ENCODE assay signal across 17 cellular contexts in genomic region chr14:50937800-50938199, GRCh38. TPM values are rescaled to one million over a fixed set of nuclear protein-coding genes. Genes with fewer than 3 reads are reported as not detected.
DNase-seq lines count a peak whose midpoint lies in the region; ATAC-seq, FAIRE-seq and TF ChIP-seq lines count a peak whose summit lies in the region.
"Had no signal": no experiment of that assay in that cellular context is flagged by ENCODE, and none has a peak within 500 bp of the region (broad histone marks: within the 10 kb centered on the region; RNA-seq: fewer than 3 reads in every experiment).

No MANE protein-coding gene starts in this region.

- no peaks in the 10 kb centered on the region for H3K36me3 Mint-ChIP-seq in stimulated activated effector memory CD8-positive, alpha-beta T cell treated with anti-CD3 and anti-CD28 coated beads, Interleukin-12 subunit alpha, Interleukin-12 subunit beta, amount 100 ng/mL, for 72 hours

- no peak for TF ChIP-seq POLR2A in A549 (IDR thresholded peaks at IDR 0.05; ENCODE audit: low read length)
- TF ChIP-seq POLR2A in vagina (IDR thresholded peaks at IDR 0.05): no peak

- H3K27ac ChIP-seq in A549 (0 out of 6 replicates have a peak overlapping the region, but pooled peaks of 1 of the 2 experiments have one; percentile 6), OCI-LY1 (ENCODE audit: low read depth, low read length, poor library complexity, severe bottlenecking) (peak overlapping the region; percentile 62), caudate nucleus (ENCODE audit: low read depth, low read length) (peak overlapping the region; percentile 7), neutrophil (peak overlapping the region; percentile 86), neuronal stem cell (replicated peaks; ENCODE audit: low read length) (no peak overlapping the region), vagina (no peak overlapping the region)
- H3K27ac ChIP-seq: C4-2B had no signal

- H3K27me3 ChIP-seq in OCI-LY1 (ENCODE audit: insufficient read depth, low read length) (no peaks in the 10 kb centered on the region), neutrophil (no peaks in the 10 kb centered on the region), neuronal stem cell (ENCODE audit: control insufficient read depth in 3 of 3, insufficient read depth in 3 of 3, low read depth in 1 of 3, low read length in 3 of 3) (no peaks in the 10 kb centered on the region), vagina (no peaks in the 10 kb centered on the region)

- H2BK5ac ChIP-seq in neuronal stem cell (ENCODE audit: low read length): no peak overlapping the region

- H2BK12ac ChIP-seq in neuronal stem cell (ENCODE audit: low read length): no peak overlapping the region

- WGBS in A549 (ENCODE audit: missing lambda C conversion rate): 75% methylated on average over 4 of the region's 4 CpGs
- no CpG with 5 or more reads among the region's 4 CpGs for WGBS in neuronal stem cell (ENCODE audit: extremely low coverage in 2 of 2, insufficient read length in 2 of 2, insufficient replicate concordance in 1 of 2), 2 donors

- DNase-seq in A549 (ENCODE audit: low read depth in 1 of 2, low spot score in 1 of 2) (no peak), caudate nucleus (lab: John Stamatoyannopoulos, UW) (no peak), neuronal stem cell (ENCODE audit: low spot score) (no peak), vagina (ENCODE audit: extremely low spot score in 2 of 2) (no peak)
- no peak for DNase-seq in stimulated activated effector memory CD8-positive, alpha-beta T cell treated with anti-CD3 and anti-CD28 coated beads, Interleukin-12 subunit alpha, Interleukin-12 subunit beta, amount 100 ng/mL, for 72 hours (ENCODE audit: low spot score in 2 of 2)
- DNase-seq: 8988T, Caco-2, DMS53, H7, NCI-H1092, NCI-H1694 treated with DMSO at 0.1 percent for 48 hours, NCI-H446 had no signal

- H3K23ac ChIP-seq in neuronal stem cell (ENCODE audit: low read depth, low read length, poor library complexity): no peak overlapping the region

- no peaks in the 10 kb centered on the region for H3K4me1 Mint-ChIP-seq in stimulated activated effector memory CD8-positive, alpha-beta T cell treated with anti-CD3 and anti-CD28 coated beads, Interleukin-12 subunit alpha, Interleukin-12 subunit beta, amount 100 ng/mL, for 72 hours

- H3K9me3 ChIP-seq in A549: no peaks in the 10 kb centered on the region
- H3K9me3 ChIP-seq in OCI-LY1 (ENCODE audit: low read length): no peaks in the 10 kb centered on the region
- no peaks in the 10 kb centered on the region for H3K9me3 ChIP-seq in neutrophil
- H3K9me3 ChIP-seq in neuronal stem cell (replicated peaks in 1 of 2; ENCODE audit: control insufficient read depth in 2 of 2, insufficient read depth in 1 of 2, low read depth in 1 of 2, low read length in 2 of 2): no peaks in the 10 kb centered on the region
- H3K9me3 ChIP-seq in vagina: no peaks in the 10 kb centered on the region
- H3K9me3 ChIP-seq: Caco-2 had no signal

- no peak overlapping the region for H3K18ac ChIP-seq in neuronal stem cell (ENCODE audit: low read length)

- H2AK5ac ChIP-seq in neuronal stem cell (ENCODE audit: low read depth, low read length): no peak overlapping the region

- H3K9me3 Mint-ChIP-seq in stimulated activated effector memory CD8-positive, alpha-beta T cell treated with anti-CD3 and anti-CD28 coated beads, Interleukin-12 subunit alpha, Interleukin-12 subunit beta, amount 100 ng/mL, for 72 hours: no peaks in the 10 kb centered on the region

- intact Hi-C loops in vagina (cut with DNase I): no loop called here

- 0 out of 2 replicates have a peak, but pooled peaks cover 3% of the 10 kb centered on the region for H3K36me3 ChIP-seq in OCI-LY1 (ENCODE audit: insufficient read depth, low read length)
- peaks cover 67% of the 10 kb centered on the region for H3K36me3 ChIP-seq in neutrophil
- peaks cover 0 to 5% of the 10 kb centered on the region in 2 donors for H3K36me3 ChIP-seq in neuronal stem cell (replicated peaks in 1 of 2; ENCODE audit: control insufficient read depth in 2 of 2, insufficient read depth in 2 of 2, low read length in 2 of 2)
- peaks cover 0 to 8% of the 10 kb centered on the region in 2 donors for H3K36me3 ChIP-seq in vagina

- H3K4me2 ChIP-seq in A549 (peak overlapping the region; percentile 19; the same call in 1 of the 3 replicates), OCI-LY1 (ENCODE audit: low read length) (no peak overlapping the region), neuronal stem cell (ENCODE audit: insufficient read depth, low read length, poor library complexity, severe bottlenecking) (no peak overlapping the region)

- CTCF ChIA-PET in A549 (lab: Yijun Ruan, JAX): interaction anchor here (1.5 kb wide), 1 partner anchor 16 kb away, joined by 4 read pairs; no protein-coding TSS in a partner anchor

- H4K20me1 ChIP-seq in OCI-LY1 (ENCODE audit: insufficient read depth, low read length): no peaks in the 10 kb centered on the region

- POLR2A ChIA-PET in A549 (lab: Yijun Ruan, JAX): no interaction called here

- no peak for ATAC-seq in A549
- ATAC-seq in GM19351 (IDR thresholded peaks at IDR 0.05; ENCODE audit: unreplicated experiment): no peak
- ATAC-seq in stimulated activated effector memory CD8-positive, alpha-beta T cell treated with anti-CD3 and anti-CD28 coated beads, Interleukin-12 subunit alpha, Interleukin-12 subunit beta, amount 100 ng/mL, for 72 hours: no peak

- H3K9me2 ChIP-seq in OCI-LY1 (ENCODE audit: low read depth, low read length): no peaks in the 10 kb centered on the region

- H2BK15ac ChIP-seq in neuronal stem cell (ENCODE audit: low read length): no peak overlapping the region

- no peak overlapping the region for H4K91ac ChIP-seq in neuronal stem cell (ENCODE audit: low read depth, low read length, poor library complexity)

- no peak overlapping the region for H3K27ac Mint-ChIP-seq in stimulated activated effector memory CD8-positive, alpha-beta T cell treated with anti-CD3 and anti-CD28 coated beads, Interleukin-12 subunit alpha, Interleukin-12 subunit beta, amount 100 ng/mL, for 72 hours

- H3K4me3 Mint-ChIP-seq in stimulated activated effector memory CD8-positive, alpha-beta T cell treated with anti-CD3 and anti-CD28 coated beads, Interleukin-12 subunit alpha, Interleukin-12 subunit beta, amount 100 ng/mL, for 72 hours: no peak overlapping the region

- peaks cover 22% of the 10 kb centered on the region for H3K4me1 ChIP-seq in A549
- peaks cover 23% of the 10 kb centered on the region for H3K4me1 ChIP-seq in OCI-LY1 (ENCODE audit: insufficient read depth, low read length, severe bottlenecking)
- H3K4me1 ChIP-seq in neutrophil (ENCODE audit: control insufficient read depth in 1 of 2, insufficient read depth in 1 of 2, low read depth in 1 of 2, low read length in 1 of 2): peaks cover 95 to 100% of the 10 kb centered on the region in 2 experiments
- no peaks in the 10 kb centered on the region for H3K4me1 ChIP-seq in neuronal stem cell (ENCODE audit: control insufficient read depth in 2 of 2, insufficient read depth in 1 of 2, low read depth in 1 of 2, low read length in 2 of 2)
- peaks cover under 1% of the 10 kb centered on the region for H3K4me1 ChIP-seq in vagina

- H2AFZ ChIP-seq in OCI-LY1 (ENCODE audit: low read length) (no peak overlapping the region), neuronal stem cell (ENCODE audit: low read length) (no peak overlapping the region)

- no peak overlapping the region for H2BK120ac ChIP-seq in neuronal stem cell (ENCODE audit: low read depth, low read length)

- TF ChIP-seq RAD21 in A549 (conservative IDR thresholded peaks at IDR 0.05 in 1 of 2, IDR thresholded peaks at IDR 0.05 in 1 of 2): no peak

- no peak overlapping the region for H3K4ac ChIP-seq in neuronal stem cell (ENCODE audit: low read length)

- H3F3A ChIP-seq in OCI-LY1 (ENCODE audit: insufficient read depth, low read length): no peaks in the 10 kb centered on the region

- H3K4me3 ChIP-seq in A549 (no peak overlapping the region), OCI-LY1 (ENCODE audit: low read depth, low read length, poor library complexity, severe bottlenecking) (no peak overlapping the region), neutrophil (ENCODE audit: low read depth in 1 of 2, low read length in 1 of 2) (peak overlapping the region; percentile 51 to 99), neuronal stem cell (ENCODE audit: low read length in 2 of 2) (no peak overlapping the region), vagina (no peak overlapping the region)

- no peaks in the 10 kb centered on the region for H3K79me2 ChIP-seq in OCI-LY1 (ENCODE audit: insufficient read depth, low read length)

- no peak overlapping the region for H3K14ac ChIP-seq in neuronal stem cell (ENCODE audit: low read length)

- TF ChIP-seq CTCF in A549 (IDR thresholded peaks at IDR 0.05): no peak
- no peak for TF ChIP-seq CTCF in OCI-LY1 (IDR thresholded peaks at IDR 0.05; ENCODE audit: low read length)
- TF ChIP-seq CTCF in neutrophil (IDR thresholded peaks at IDR 0.05): no peak
- no peak for TF ChIP-seq CTCF in vagina (IDR thresholded peaks at IDR 0.05)

- no peak for TF ChIP-seq EP300 in A549 (IDR thresholded peaks at IDR 0.05)

- no peaks in the 10 kb centered on the region for H3K79me1 ChIP-seq in neuronal stem cell (ENCODE audit: low read depth, low read length)

- H4K8ac ChIP-seq in neuronal stem cell (ENCODE audit: low read depth, low read length): no peak overlapping the region

- no peak overlapping the region for H3K9ac ChIP-seq in OCI-LY1 (ENCODE audit: low read length)
- H3K9ac ChIP-seq in neuronal stem cell (ENCODE audit: low read depth, low read length, poor library complexity): no peak overlapping the region

- FAIRE-seq in A549 (lab: Jason Lieb, UNC): no peak
- FAIRE-seq: RCC 7860 had no signal

TF ChIP-seq in A549, 52 proteins besides CTCF, POLR2A, EP300 and RAD21 (continues in another document):
- TF ChIP-seq FOXS1 (CRISPR knock-in tag; IDR thresholded peaks at IDR 0.05) (0 out of 2 replicates have a peak, but pooled peaks have one; percentile 14), HOXB5 (CRISPR knock-in tag; IDR thresholded peaks at IDR 0.05) (0 out of 2 replicates have a peak, but pooled peaks have one; percentile 59), ZNF302 (CRISPR knock-in tag; IDR thresholded peaks at IDR 0.05) (0 out of 2 replicates have a peak, but pooled peaks have one; percentile 48)
- TF ChIP-seq, protein P1, sequence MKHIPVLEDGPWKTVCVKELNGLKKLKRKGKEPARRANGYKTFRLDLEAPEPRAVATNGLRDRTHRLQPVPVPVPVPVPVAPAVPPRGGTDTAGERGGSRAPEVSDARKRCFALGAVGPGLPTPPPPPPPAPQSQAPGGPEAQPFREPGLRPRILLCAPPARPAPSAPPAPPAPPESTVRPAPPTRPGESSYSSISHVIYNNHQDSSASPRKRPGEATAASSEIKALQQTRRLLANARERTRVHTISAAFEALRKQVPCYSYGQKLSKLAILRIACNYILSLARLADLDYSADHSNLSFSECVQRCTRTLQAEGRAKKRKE (CRISPR knock-in tag; IDR thresholded peaks at IDR 0.05; ENCODE audit: low read depth): peak; percentile 89; the same call in 1 of the 2 replicates

RNA-seq across cellular contexts. Expression of gene PYGL, which starts 6.5 kb away (rescaled TPM):
- 119 and 122 TPM in 2 replicates for polyA plus RNA-seq in A549 (2011; rRNA removed)
- 85.1 and 98.4 TPM in 2 replicates for polyA plus RNA-seq in A549 (2012; cell fraction: cytosol; rRNA removed)
- 70.7 and 72.6 TPM in 2 replicates for polyA plus RNA-seq in A549 (2012; cell fraction: nucleus; rRNA removed)
- polyA plus RNA-seq in A549 (2017; fragmentation: RNase III; extraction: RNeasy Plus Mini Kit Qiagen cat#74134 plus additional on column Dnase treatment): 95.9 to 112 TPM (median 112 TPM) in 3 replicates
- 68.2 and 68.9 TPM in 2 replicates for polyA minus RNA-seq in A549 (2011; rRNA and poly(A)+ RNA removed)
- 29.2 TPM for polyA plus RNA-seq in neuronal stem cell (2013, experiment 1 of 2)
- 29.4 TPM for polyA plus RNA-seq in neuronal stem cell (2013, experiment 2 of 2)
- total RNA-seq in vagina: 84.0 TPM

Comparison
In these comparisons a context has a peak if more than half of its experiments do, and no peak if none do; other contexts are left out.
1. H3K27ac ChIP-seq: peak in OCI-LY1 (single experiment), caudate nucleus (single experiment) and neutrophil (single experiment); none in neuronal stem cell (single experiment) and vagina (single experiment).
2. H3K4me3 ChIP-seq: peak in neutrophil (2 of 2); none in A549 (single experiment), OCI-LY1 (single experiment), neuronal stem cell (0 of 2) and vagina (0 of 2).